ENCODE assay signal across 21 cellular contexts in genomic region chr13:46345866-46346265, GRCh38. TPM values are rescaled to one million over a fixed set of nuclear protein-coding genes. Genes with fewer than 3 reads are reported as not detected.
DNase-seq lines count a peak whose midpoint lies in the region; ATAC-seq, FAIRE-seq and TF ChIP-seq lines count a peak whose summit lies in the region.
"Had no signal": no experiment of that assay in that cellular context is flagged by ENCODE, and none has a peak within 500 bp of the region (broad histone marks: within the 10 kb centered on the region; RNA-seq: fewer than 3 reads in every experiment).

No MANE protein-coding gene starts in this region.

- no peaks in the 10 kb centered on the region for H3K9me3 Mint-ChIP-seq in IgD-negative memory B cell
- no peaks in the 10 kb centered on the region for H3K9me3 Mint-ChIP-seq in stimulated activated effector memory CD8-positive, alpha-beta T cell treated with anti-CD3 and anti-CD28 coated beads, Interleukin-12 subunit alpha, Interleukin-12 subunit beta, amount 100 ng/mL, for 72 hours

- peak overlapping the region in 1 of 4 donors; percentile 27 for H3K27ac ChIP-seq in pancreas
- H3K27ac ChIP-seq: A549, PC-9, SJSA1 had no signal

- H3K4me3 ChIP-seq in fibroblast of mammary gland (ENCODE audit: control insufficient read depth, low read depth, low read length) (no peak overlapping the region), pancreas (no peak overlapping the region)
- H3K4me3 ChIP-seq: A549, GM12878, K562, PC-9, SJSA1 had no signal

- peak; percentile 35 for DNase-seq in AG08395 (ENCODE audit: low spot score)
- peak; percentile 25 for DNase-seq in fibroblast of mammary gland (ENCODE audit: low read depth)
- peak in 5 of 6 donors; percentile 47 to 86 (median 76) for DNase-seq in pancreas
- DNase-seq in stimulated activated effector memory CD8-positive, alpha-beta T cell treated with anti-CD3 and anti-CD28 coated beads, Interleukin-12 subunit alpha, Interleukin-12 subunit beta, amount 100 ng/mL, for 72 hours (ENCODE audit: low spot score in 2 of 2), result no peak
- no peak for DNase-seq in DMS 273 (lab: John Stamatoyannopoulos, UW; ENCODE audit: unreplicated experiment)
- DNase-seq in D721Med (ENCODE audit: insufficient read length, low spot score), result no peak
- DNase-seq: AML-193, COR-L47, GOT3, MV-4-11, NCI-H1417 treated with DMSO at 0.1 percent for 48 hours, NCI-H2081, NCI-H2227 treated with DMSO at 0.1 percent for 48 hours, PC-9 had no signal

- no peak overlapping the region for H3K4me3 Mint-ChIP-seq in IgD-negative memory B cell
- no peak overlapping the region for H3K4me3 Mint-ChIP-seq in stimulated activated effector memory CD8-positive, alpha-beta T cell treated with anti-CD3 and anti-CD28 coated beads, Interleukin-12 subunit alpha, Interleukin-12 subunit beta, amount 100 ng/mL, for 72 hours

- peak overlapping the region in 2 of 3 donors; percentile 21 to 46 for H3K27ac Mint-ChIP-seq in IgD-negative memory B cell
- no peak overlapping the region for H3K27ac Mint-ChIP-seq in stimulated activated effector memory CD8-positive, alpha-beta T cell treated with anti-CD3 and anti-CD28 coated beads, Interleukin-12 subunit alpha, Interleukin-12 subunit beta, amount 100 ng/mL, for 72 hours

- ATAC-seq in pancreas (peak; percentile 86 to 95 (median 94)), HG03442 (IDR thresholded peaks at IDR 0.05; ENCODE audit: unreplicated experiment) (no peak)
- no peak for ATAC-seq in stimulated activated effector memory CD8-positive, alpha-beta T cell treated with anti-CD3 and anti-CD28 coated beads, Interleukin-12 subunit alpha, Interleukin-12 subunit beta, amount 100 ng/mL, for 72 hours
- ATAC-seq: A549, GM12878, K562 had no signal

- no peaks in the 10 kb centered on the region for H3K27me3 ChIP-seq in pancreas
- H3K27me3 ChIP-seq: SJSA1 had no signal

- peaks cover 6% of the 10 kb centered on the region for H3K36me3 Mint-ChIP-seq in IgD-negative memory B cell
- peaks cover 6% of the 10 kb centered on the region for H3K36me3 Mint-ChIP-seq in stimulated activated effector memory CD8-positive, alpha-beta T cell treated with anti-CD3 and anti-CD28 coated beads, Interleukin-12 subunit alpha, Interleukin-12 subunit beta, amount 100 ng/mL, for 72 hours

- TF ChIP-seq CTCF in fibroblast of mammary gland (conservative IDR thresholded peaks at IDR 0.05; ENCODE audit: control insufficient read depth, insufficient read depth, low read depth, low read length), result no peak
- TF ChIP-seq CTCF in pancreas (IDR thresholded peaks at IDR 0.05), result no peak
- TF ChIP-seq CTCF in D721Med (IDR thresholded peaks at IDR 0.05; ENCODE audit: insufficient read depth, missing control alignments), result no peak

- intact Hi-C loops in pancreas (cut with DNase I), result no loop called here

- no peak for FAIRE-seq in pancreas (lab: Jason Lieb, UNC)
- no peak for FAIRE-seq in D721Med (lab: Jason Lieb, UNC)
- FAIRE-seq: A549, GM12878, K562 had no signal

- H3K9me3 ChIP-seq in pancreas, result no peaks in the 10 kb centered on the region
- H3K9me3 ChIP-seq: A549, SJSA1 had no signal

- H3K4me1 Mint-ChIP-seq in IgD-negative memory B cell, result peaks cover 19 to 22% (median 21%) of the 10 kb centered on the region in 3 donors
- peaks cover 21% of the 10 kb centered on the region for H3K4me1 Mint-ChIP-seq in stimulated activated effector memory CD8-positive, alpha-beta T cell treated with anti-CD3 and anti-CD28 coated beads, Interleukin-12 subunit alpha, Interleukin-12 subunit beta, amount 100 ng/mL, for 72 hours

- peaks cover 10 to 15% (median 12%) of the 10 kb centered on the region in 3 donors for H3K4me1 ChIP-seq in pancreas
- H3K4me1 ChIP-seq: A549 had no signal

- WGBS in pancreas, 2 donors, result 13 to 20% methylated on average over 5 of the region's 5 CpGs

- no peaks in the 10 kb centered on the region for H3K36me3 ChIP-seq in pancreas
- H3K36me3 ChIP-seq: SJSA1 had no signal

- H3K27me3 Mint-ChIP-seq in IgD-negative memory B cell, result no peaks in the 10 kb centered on the region

RNA-seq across cellular contexts. Expression of gene RUBCNL, which starts 41.2 kb away (rescaled TPM):
- polyA plus RNA-seq in IgD-negative memory B cell (82.6 TPM), pancreas (1 to 10 TPM in 1 of 2 donors, under 1 TPM in 1; 0.91 to 1.2 TPM)
- total RNA-seq in pancreas, result 1 to 10 TPM in 2 of 6 donors, under 1 TPM in 4; 0.46 to 3.2 (median 0.68) TPM
- total RNA-seq: G401 had no signal
- polyA plus RNA-seq: A549 had no signal

Comparison
In these comparisons a context has a peak if more than half of its experiments do, and no peak if none do; other contexts are left out.
1. DNase-seq: peak in AG08395 (single experiment), fibroblast of mammary gland (single experiment) and pancreas (5 of 6); none in stimulated activated effector memory CD8-positive, alpha-beta T cell treated with anti-CD3 and anti-CD28 coated beads, Interleukin-12 subunit alpha, Interleukin-12 subunit beta, amount 100 ng/mL, for 72 hours (0 of 2), DMS 273 (single experiment) and D721Med (single experiment).
2. ATAC-seq: peak in pancreas (4 of 4); none in stimulated activated effector memory CD8-positive, alpha-beta T cell treated with anti-CD3 and anti-CD28 coated beads, Interleukin-12 subunit alpha, Interleukin-12 subunit beta, amount 100 ng/mL, for 72 hours (single experiment) and HG03442 (single experiment).
3. RNA of gene RUBCNL, which starts 41.2 kb away (polyA plus RNA-seq): 82.6 TPM in IgD-negative memory B cell (single experiment); 0.91 to 1.2 TPM in pancreas; every median in the first group is over 10 times any median in the second.